Comparison of ENCODE assay signal across 8 cellular contexts in the genomic region with DNA sequence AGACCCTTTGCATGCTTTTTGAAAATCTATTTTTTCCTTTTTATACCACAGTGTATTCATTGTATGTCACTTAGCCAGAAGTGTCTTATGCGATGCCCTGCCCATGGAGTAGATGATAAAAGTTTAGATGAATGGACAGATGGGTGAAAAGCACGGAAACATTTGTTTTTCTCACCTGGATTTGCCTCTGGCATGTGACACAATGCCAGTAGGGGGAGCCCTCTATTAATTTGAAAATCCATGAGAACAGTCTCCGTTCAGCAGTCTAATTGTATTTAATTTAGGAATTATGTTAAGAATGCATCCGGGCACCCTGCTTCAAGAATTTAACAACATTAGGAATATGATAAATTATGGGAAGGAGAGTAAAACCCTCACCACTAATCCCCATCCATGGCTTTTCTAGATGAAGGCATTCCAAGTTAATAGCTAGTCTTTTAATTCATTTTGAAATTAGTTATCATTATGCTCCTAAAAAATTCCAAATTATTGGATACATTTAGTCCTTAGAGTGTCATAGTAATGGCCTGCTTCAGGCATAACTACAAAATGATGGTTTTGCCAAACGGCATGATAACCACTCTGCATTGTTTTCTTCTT. TPM values are rescaled to one million over a fixed set of nuclear protein-coding genes. Genes with fewer than 3 reads are reported as not detected.
A peak's percentile ranks its signal among the peaks of the same experiment; 100 is the strongest.
DNase-seq lines count a peak whose midpoint lies in the region; ATAC-seq and TF ChIP-seq lines count a peak whose summit lies in the region.

No MANE protein-coding gene starts in this region.

- H3F3A ChIP-seq in DOHH2 (ENCODE audit: control insufficient read depth, insufficient read depth), result no peaks in the 10 kb centered on the region

- H3K4me3 ChIP-seq in DOHH2 (ENCODE audit: low read length), result no peak overlapping the region
- no peak overlapping the region for H3K4me3 ChIP-seq in WI38 (ENCODE audit: low read depth, low read length)
- no peak overlapping the region for H3K4me3 ChIP-seq in kidney epithelial cell (ENCODE audit: low read depth, low read length)
- no peak overlapping the region for H3K4me3 ChIP-seq in suprapubic skin

- WGBS in suprapubic skin, result 85% methylated on average over 5 of the region's 5 CpGs

- TF ChIP-seq CTCF in DOHH2 (IDR thresholded peaks at IDR 0.05; ENCODE audit: low read depth, low read length, poor library complexity, severe bottlenecking), result peak; percentile 64
- peak; percentile 55; the same call in 1 of the 2 replicates for TF ChIP-seq CTCF in WI38 (IDR thresholded peaks at IDR 0.05; ENCODE audit: low read depth, low read length)
- peak; percentile 79 for TF ChIP-seq CTCF in kidney epithelial cell (IDR thresholded peaks at IDR 0.05; ENCODE audit: insufficient read depth, low read length, poor library complexity, severe bottlenecking)
- no peak for TF ChIP-seq CTCF in suprapubic skin (IDR thresholded peaks at IDR 0.05)

- H3K4me1 ChIP-seq in DOHH2 (ENCODE audit: control insufficient read depth, low read length) (no peaks in the 10 kb centered on the region), suprapubic skin (no peaks in the 10 kb centered on the region)

- H3K36me3 ChIP-seq in DOHH2 (ENCODE audit: control insufficient read depth, low read length), result peaks cover 23% of the 10 kb centered on the region
- no peaks in the 10 kb centered on the region for H3K36me3 ChIP-seq in kidney epithelial cell (ENCODE audit: control insufficient read depth, insufficient read depth, low read length)
- H3K36me3 ChIP-seq in suprapubic skin, result peaks cover 5% of the 10 kb centered on the region

- no peak for TF ChIP-seq POLR2A in suprapubic skin (IDR thresholded peaks at IDR 0.05)

- H3K27ac ChIP-seq in DOHH2 (ENCODE audit: low read depth, low read length) (no peak overlapping the region), suprapubic skin (no peak overlapping the region)

- no peaks in the 10 kb centered on the region for H3K9me2 ChIP-seq in DOHH2 (replicated peaks; ENCODE audit: control insufficient read depth, low read length)

- H4K20me1 ChIP-seq in DOHH2 (ENCODE audit: control insufficient read depth, insufficient read depth, low read depth, low read length), result no peaks in the 10 kb centered on the region

- H3K9me3 ChIP-seq in DOHH2 (ENCODE audit: control insufficient read depth, insufficient read depth, low read length), result no peaks in the 10 kb centered on the region
- H3K9me3 ChIP-seq in suprapubic skin, result no peaks in the 10 kb centered on the region

- H3K79me2 ChIP-seq in DOHH2 (ENCODE audit: control insufficient read depth, low read length), result no peaks in the 10 kb centered on the region

- ATAC-seq in GM21367 (IDR thresholded peaks at IDR 0.05; ENCODE audit: unreplicated experiment) (no peak), GM18498 (IDR thresholded peaks at IDR 0.05; ENCODE audit: unreplicated experiment) (no peak), HG03135 (IDR thresholded peaks at IDR 0.05; ENCODE audit: unreplicated experiment) (no peak)

- TF ChIP-seq EP300 in suprapubic skin (IDR thresholded peaks at IDR 0.05), result no peak

- H3K27me3 ChIP-seq in DOHH2 (ENCODE audit: control insufficient read depth, low read length) (no peaks in the 10 kb centered on the region), kidney epithelial cell (ENCODE audit: control insufficient read depth, insufficient read depth, low read length) (no peaks in the 10 kb centered on the region), suprapubic skin (no peaks in the 10 kb centered on the region)

- DNase-seq in HT-29 (ENCODE audit: low spot score), result peak; percentile 57
- no peak for DNase-seq in kidney epithelial cell (ENCODE audit: low read depth)
- DNase-seq in suprapubic skin (ENCODE audit: low spot score in 2 of 2), result no peak

- no peak overlapping the region for H3K4me2 ChIP-seq in DOHH2 (ENCODE audit: low read length)

RNA-seq across cellular contexts. Expression of a gene that starts 55.3 kb away (rescaled TPM):
- 34.9 and 36.1 TPM in 2 replicates for total RNA-seq in HT-29 (2014; rRNA removed; shearing (Covaris generic))
- 38.5 and 48.0 TPM in 2 replicates for total RNA-seq in kidney epithelial cell
- 10 to 100 TPM; 24.1 to 47.2 (median 28.0) TPM for total RNA-seq in suprapubic skin

Comparison
In these comparisons a context has a peak if more than half of its experiments do, and no peak if none do; other contexts are left out.
1. CTCF ChIP-seq: peak in DOHH2 (single experiment), WI38 (single experiment) and kidney epithelial cell (single experiment); none in suprapubic skin (0 of 2).